In the genomic region with DNA sequence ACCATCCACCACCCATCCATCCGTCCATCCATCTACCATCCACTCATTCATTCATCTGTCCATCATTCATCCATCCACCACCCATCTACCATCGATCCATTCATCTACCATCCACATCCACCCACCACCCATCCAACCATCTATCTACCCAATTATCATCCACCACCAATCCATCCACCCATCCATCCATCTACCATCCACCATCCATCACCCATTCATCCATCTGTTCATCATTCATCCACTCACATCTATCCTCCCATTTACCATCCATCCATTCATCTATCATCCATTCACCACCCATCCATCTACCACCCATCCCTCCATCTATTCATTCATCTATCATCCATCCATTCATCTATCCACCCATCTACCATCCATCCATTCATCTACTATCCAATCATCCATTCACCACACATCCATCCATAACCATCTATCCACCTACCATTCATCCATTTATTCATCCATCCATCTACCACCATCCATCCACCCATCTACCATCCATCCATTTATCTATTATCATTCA, we compare ENCODE assay signal across 30 cellular contexts.
"Had no signal": no experiment of that assay in that cellular context is flagged by ENCODE, and none has a peak within 500 bp of the region (broad histone marks: within the 10 kb centered on the region; RNA-seq: fewer than 3 reads in every experiment).

No MANE protein-coding gene starts in this region.

- H3K27me3 Mint-ChIP-seq: activated CD4-positive, alpha-beta T cell treated with anti-CD3 and anti-CD28 coated beads, Interleukin-2, amount 10 ng/mL, durations not matched to agents 7 days and 5 days; activated naive CD4-positive, alpha-beta T cell treated with anti-CD3 and anti-CD28 coated beads, Interleukin-2, amount 10 ng/mL, durations not matched to agents 7 days and 5 days; activated naive CD8-positive, alpha-beta T cell; brain had no signal

- H3K27ac ChIP-seq: SJCRH30, SK-N-MC had no signal

- H3K27me3 ChIP-seq: MG63 had no signal

- H3K9me3 Mint-ChIP-seq: activated CD4-positive, alpha-beta memory T cell treated with anti-CD3 and anti-CD28 coated beads for 36 hours; T-helper 2 cell treated with Interferon-gamma antibody and Interleukin-4, amounts not matched to agents 5 μg/mL and 100 μg/mL, for 36 hours had no signal

- H3K36me3 ChIP-seq: MG63, SJCRH30 had no signal

- H3K4me3 ChIP-seq: MG63, SJCRH30, SK-N-MC had no signal

- H3K4me1 ChIP-seq: SJCRH30 had no signal

- H3K4me3 Mint-ChIP-seq: activated CD4-positive, alpha-beta memory T cell treated with anti-CD3 and anti-CD28 coated beads for 36 hours; activated CD4-positive, alpha-beta T cell treated with anti-CD3 and anti-CD28 coated beads for 36 hours; activated CD4-positive, alpha-beta T cell treated with anti-CD3 and anti-CD28 coated beads, Interleukin-2, amount 10 ng/mL, durations not matched to agents 7 days and 5 days; activated naive CD4-positive, alpha-beta T cell treated with anti-CD3 and anti-CD28 coated beads, Interleukin-2, amount 10 ng/mL, durations not matched to agents 7 days and 5 days; activated naive CD8-positive, alpha-beta T cell; activated naive CD8-positive, alpha-beta T cell treated with anti-CD3 and anti-CD28 coated beads, Interleukin-2, amount 50 U/mL, for 24 hours; activated T-cell treated with anti-CD3 and anti-CD28 coated beads, Interleukin-2, amount 50 U/mL, for 4 hours; brain; T-helper 1 cell treated with Interleukin-12 subunit alpha and Interleukin-12 subunit beta and Interleukin-4 antibody, amounts not matched to agents 30 μg/mL and 1 μg/mL, for 36 hours; T-helper 2 cell treated with Interferon-gamma antibody and Interleukin-4, amounts not matched to agents 5 μg/mL and 100 μg/mL, for 36 hours; WTC11 had no signal

- H3K27ac Mint-ChIP-seq: activated CD4-positive, alpha-beta memory T cell treated with anti-CD3 and anti-CD28 coated beads for 36 hours; activated CD4-positive, alpha-beta T cell treated with anti-CD3 and anti-CD28 coated beads for 36 hours; activated CD4-positive, alpha-beta T cell treated with anti-CD3 and anti-CD28 coated beads, Interleukin-2, amount 10 ng/mL, durations not matched to agents 7 days and 5 days; activated naive CD4-positive, alpha-beta T cell treated with anti-CD3 and anti-CD28 coated beads, Interleukin-2, amount 10 ng/mL, durations not matched to agents 7 days and 5 days; activated naive CD8-positive, alpha-beta T cell; activated naive CD8-positive, alpha-beta T cell treated with anti-CD3 and anti-CD28 coated beads, Interleukin-2, amount 50 U/mL, for 24 hours; brain; T-helper 1 cell treated with Interleukin-12 subunit alpha and Interleukin-12 subunit beta and Interleukin-4 antibody, amounts not matched to agents 30 μg/mL and 1 μg/mL, for 36 hours; T-helper 2 cell treated with Interferon-gamma antibody and Interleukin-4, amounts not matched to agents 5 μg/mL and 100 μg/mL, for 36 hours; WTC11 had no signal

- H3K9me3 ChIP-seq: MG63, SJCRH30 had no signal

- DNase-seq: activated CD4-positive, alpha-beta memory T cell treated with anti-CD3 and anti-CD28 coated beads for 36 hours; activated CD4-positive, alpha-beta T cell treated with anti-CD3 and anti-CD28 coated beads for 36 hours; activated CD4-positive, alpha-beta T cell treated with anti-CD3 and anti-CD28 coated beads, Interleukin-2, amount 10 ng/mL, durations not matched to agents 7 days and 5 days; activated CD8-positive, alpha-beta memory T cell treated with anti-CD3 and anti-CD28 coated beads, Interleukin-2, amount 50 U/mL, for 4 hours; activated effector memory CD4-positive, alpha-beta T cell treated with Interleukin-2 at 50 U/mL for 16 hours; activated naive CD4-positive, alpha-beta T cell treated with anti-CD3 and anti-CD28 coated beads, Interleukin-2, amount 10 ng/mL, durations not matched to agents 7 days and 5 days; activated naive CD8-positive, alpha-beta T cell treated with anti-CD3 and anti-CD28 coated beads, Interleukin-2, amount 50 U/mL, for 24 hours; activated T-cell treated with anti-CD3 and anti-CD28 coated beads for 4 hours; activated T-cell treated with anti-CD3 and anti-CD28 coated beads, Interleukin-2, amount 50 U/mL, for 4 hours; anterior cingulate cortex; caudate nucleus; cerebellar nuclear complex; Kasumi-1; MG63; NCI-H1048; NCI-H1105 treated with DMSO at 0.1 percent for 48 hours; NCI-H1436; NCI-H1694; NCI-H1930; NCI-H2081 treated with DMSO at 0.1 percent for 48 hours; NCI-H226; NCI-H524 treated with DMSO at 0.1 percent for 48 hours; SHP77; SJCRH30 had no signal

- H3K36me3 Mint-ChIP-seq: activated CD4-positive, alpha-beta memory T cell treated with anti-CD3 and anti-CD28 coated beads for 36 hours; activated naive CD4-positive, alpha-beta T cell treated with anti-CD3 and anti-CD28 coated beads, Interleukin-2, amount 10 ng/mL, durations not matched to agents 7 days and 5 days; activated naive CD8-positive, alpha-beta T cell; brain; WTC11 had no signal

- H3K4me1 Mint-ChIP-seq: activated CD4-positive, alpha-beta T cell treated with anti-CD3 and anti-CD28 coated beads for 36 hours; activated CD4-positive, alpha-beta T cell treated with anti-CD3 and anti-CD28 coated beads, Interleukin-2, amount 10 ng/mL, durations not matched to agents 7 days and 5 days; activated naive CD4-positive, alpha-beta T cell treated with anti-CD3 and anti-CD28 coated beads, Interleukin-2, amount 10 ng/mL, durations not matched to agents 7 days and 5 days; activated naive CD8-positive, alpha-beta T cell treated with anti-CD3 and anti-CD28 coated beads, Interleukin-2, amount 50 U/mL, for 24 hours; WTC11 had no signal
